Comparison of ENCODE assay signal across 7 cellular contexts in the genomic region with DNA sequence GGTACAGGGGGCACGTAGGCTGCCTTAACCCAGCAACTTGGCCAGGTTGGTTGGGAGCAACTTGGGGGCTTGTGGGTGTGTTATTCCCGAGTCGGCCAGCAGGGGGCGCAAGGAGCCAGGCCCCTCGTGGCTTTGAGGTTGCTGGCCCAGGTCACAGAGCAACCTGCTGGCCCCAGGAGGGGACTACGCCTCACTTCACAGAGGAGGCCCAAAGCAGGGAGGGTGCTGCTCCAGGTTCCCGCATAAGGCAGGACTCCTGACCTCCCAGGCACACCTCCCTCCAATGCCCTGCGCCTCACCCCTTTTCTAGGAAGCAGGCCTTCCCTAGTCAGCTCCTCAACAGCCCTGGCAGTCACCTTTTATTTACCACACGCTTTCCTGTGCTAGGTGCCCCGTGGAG. TPM values are rescaled to one million over a fixed set of nuclear protein-coding genes. Genes with fewer than 3 reads are reported as not detected.
DNase-seq lines count a peak whose midpoint lies in the region; ATAC-seq and TF ChIP-seq lines count a peak whose summit lies in the region.

No MANE protein-coding gene starts in this region.

- H3K27me3 ChIP-seq in HL-60 (ENCODE audit: insufficient read depth, poor library complexity, severe bottlenecking), result no peaks in the 10 kb centered on the region
- H3K27me3 ChIP-seq in SK-N-SH (ENCODE audit: insufficient read depth), result no peaks in the 10 kb centered on the region
- H3K27me3 ChIP-seq in cardiac muscle cell, result no peaks in the 10 kb centered on the region

- H3K9me3 ChIP-seq in SK-N-SH, result no peaks in the 10 kb centered on the region
- H3K9me3 ChIP-seq in cardiac muscle cell (ENCODE audit: low read depth), result no peaks in the 10 kb centered on the region

- H3K9me2 ChIP-seq in SK-N-SH, result no peaks in the 10 kb centered on the region

- H3K4me3 ChIP-seq in GM12864 (ENCODE audit: low read depth, low read length), result no peak overlapping the region
- no peak overlapping the region for H3K4me3 ChIP-seq in HL-60 (replicated peaks; ENCODE audit: insufficient read depth, low read length)
- H3K4me3 ChIP-seq in SK-N-SH (ENCODE audit: low read depth in 2 of 2, low read length in 1 of 2), result peak overlapping the region in 1 of 2 experiments; percentile 19; a peak in 1 of 4 replicates
- no peak overlapping the region for H3K4me3 ChIP-seq in cardiac muscle cell

- H3K4me2 ChIP-seq in SK-N-SH, result no peak overlapping the region

- H3K4me1 ChIP-seq in SK-N-SH (ENCODE audit: control insufficient read depth in 1 of 2, insufficient read depth in 2 of 2, low read depth in 1 of 2, low read length in 1 of 2) (no peaks in the 10 kb centered on the region; a peak in 1 of 4 replicates), cardiac muscle cell (ENCODE audit: low read depth) (no peaks in the 10 kb centered on the region)

- TF ChIP-seq RAD21 in SK-N-SH (IDR thresholded peaks at IDR 0.05; ENCODE audit: low read length), result peak; percentile 74

- H3K36me3 ChIP-seq in SK-N-SH (replicated peaks in 1 of 2; ENCODE audit: control insufficient read depth in 1 of 2, insufficient read depth in 2 of 2, low read length in 1 of 2) (no peaks in the 10 kb centered on the region), cardiac muscle cell (no peaks in the 10 kb centered on the region)

- H4K20me1 ChIP-seq in SK-N-SH (ENCODE audit: insufficient read depth), result no peaks in the 10 kb centered on the region

- H3F3A ChIP-seq in SK-N-SH (replicated peaks; ENCODE audit: insufficient read depth), result no peaks in the 10 kb centered on the region

- DNase-seq in GM12864 (ENCODE audit: low read depth) (peak; percentile 34), HL-60 (ENCODE audit: low read depth in 1 of 2, low spot score in 1 of 2) (peak; percentile 63 to 72), SK-N-SH (peak; percentile 87), cardiac muscle cell (ENCODE audit: low read depth in 1 of 2, low spot score in 1 of 2) (peak; percentile 69 to 80), retina (peak; percentile 80)
- DNase-seq in activated gamma-delta T cell treated with anti-CD3 and anti-CD28 coated beads, Interleukin-2, amount 50 U/mL, for 16 hours (ENCODE audit: low read depth), result peak; percentile 82

- CTCF ChIA-PET in SK-N-SH (lab: Yijun Ruan, JAX), result interaction anchor here (0.6 to 6.0 kb wide), 21 partner anchors 9 to 1383 kb away, joined by 3 to 50 read pairs (median 4); a partner anchor contains a TSS

- H3K9ac ChIP-seq in SK-N-SH, result no peak overlapping the region

- H2AFZ ChIP-seq in SK-N-SH (ENCODE audit: low read depth), result no peak overlapping the region

- H3K27ac ChIP-seq in HL-60 (replicated peaks), result no peak overlapping the region
- no peak overlapping the region for H3K27ac ChIP-seq in SK-N-SH (ENCODE audit: low read depth in 2 of 2, low read length in 1 of 2)
- peak overlapping the region; percentile 73 for H3K27ac ChIP-seq in cardiac muscle cell

- peak; percentile 98 for TF ChIP-seq CTCF in GM12864 (IDR thresholded peaks at IDR 0.05; ENCODE audit: low read depth, low read length, missing control alignments)
- TF ChIP-seq CTCF in HL-60 (IDR thresholded peaks at IDR 0.05; ENCODE audit: insufficient read depth, low read length), result peak; percentile 93
- TF ChIP-seq CTCF in SK-N-SH (IDR thresholded peaks at IDR 0.05), result peak; percentile 84
- peak; percentile 85 for TF ChIP-seq CTCF in cardiac muscle cell (IDR thresholded peaks at IDR 0.05; ENCODE audit: low read depth, low read length)

- POLR2A ChIA-PET in SK-N-SH (lab: Yijun Ruan, JAX), result no interaction called here

- no peaks in the 10 kb centered on the region for H3K79me2 ChIP-seq in SK-N-SH (ENCODE audit: insufficient read depth)

- no peak for TF ChIP-seq EP300 in SK-N-SH (IDR thresholded peaks at IDR 0.05; ENCODE audit: borderline replicate concordance in 1 of 2, low read depth in 1 of 2, low read length in 1 of 2)

- no peak for ATAC-seq in GM21825 (IDR thresholded peaks at IDR 0.05; ENCODE audit: unreplicated experiment)

- 38% methylated on average over 8 of the region's 10 CpGs for WGBS in SK-N-SH (ENCODE audit: low lambda C conversion rate)

TF ChIP-seq in SK-N-SH, 30 proteins besides CTCF, POLR2A, EP300 and RAD21:
- TF ChIP-seq FOSL2 (IDR thresholded peaks at IDR 0.05; ENCODE audit: borderline replicate concordance, low read depth) (no peak), CHD2 (IDR thresholded peaks at IDR 0.05; ENCODE audit: low read length, partially characterized antibody) (no peak), SMC3 (IDR thresholded peaks at IDR 0.05; ENCODE audit: low read depth, low read length) (peak; percentile 77)
- TF ChIP-seq, protein P1, sequence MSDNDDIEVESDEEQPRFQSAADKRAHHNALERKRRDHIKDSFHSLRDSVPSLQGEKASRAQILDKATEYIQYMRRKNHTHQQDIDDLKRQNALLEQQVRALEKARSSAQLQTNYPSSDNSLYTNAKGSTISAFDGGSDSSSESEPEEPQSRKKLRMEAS (IDR thresholded peaks at IDR 0.05; ENCODE audit: low read depth), result 0 out of 2 replicates have a peak, but pooled peaks have one; percentile 24

RNA-seq across cellular contexts. Expression of a gene that starts 18.1 kb away (rescaled TPM):
- 9.4 and 13.3 TPM in 2 replicates for polyA plus RNA-seq in SK-N-SH (2012; rRNA removed)
- 5.8 and 7.4 TPM in 2 replicates for polyA plus RNA-seq in SK-N-SH (2012; cell fraction: cytosol; rRNA removed)
- 44.4 and 51.5 TPM in 2 replicates for polyA plus RNA-seq in SK-N-SH (2012; cell fraction: nucleus; rRNA removed)
- total RNA-seq in cardiac muscle cell, result 23.3 and 25.0 TPM in 2 replicates
- polyA plus RNA-seq in cardiac muscle cell, result 21.8 and 36.9 TPM in 2 replicates

RNA-seq across cellular contexts. Expression of a gene that starts 18.3 kb away (rescaled TPM):
- polyA plus RNA-seq in SK-N-SH (2012; rRNA removed) (28.6 and 30.4 TPM in 2 replicates), cardiac muscle cell (28.6 and 31.6 TPM in 2 replicates)
- polyA plus RNA-seq in SK-N-SH (2012; cell fraction: cytosol; rRNA removed), result 17.5 and 25.6 TPM in 2 replicates
- polyA plus RNA-seq in SK-N-SH (2012; cell fraction: nucleus; rRNA removed), result 20.1 and 21.2 TPM in 2 replicates
- 48.1 and 55.8 TPM in 2 replicates for total RNA-seq in cardiac muscle cell

RNA-seq across cellular contexts. Expression of a gene that starts 34.1 kb away (rescaled TPM):
- 43.5 and 44.2 TPM in 2 replicates for polyA plus RNA-seq in SK-N-SH (2012; rRNA removed)
- 16.0 and 25.7 TPM in 2 replicates for polyA plus RNA-seq in SK-N-SH (2012; cell fraction: cytosol; rRNA removed)
- 134 and 140 TPM in 2 replicates for polyA plus RNA-seq in SK-N-SH (2012; cell fraction: nucleus; rRNA removed)
- 20.2 and 24.2 TPM in 2 replicates for total RNA-seq in cardiac muscle cell
- 32.1 and 52.1 TPM in 2 replicates for polyA plus RNA-seq in cardiac muscle cell

RNA-seq across cellular contexts. Expression of a gene that starts 45.3 kb away (rescaled TPM):
- polyA plus RNA-seq in SK-N-SH (2012; rRNA removed), result 22.2 and 26.6 TPM in 2 replicates
- polyA plus RNA-seq in SK-N-SH (2012; cell fraction: cytosol; rRNA removed), result 12.0 and 18.7 TPM in 2 replicates
- polyA plus RNA-seq in SK-N-SH (2012; cell fraction: nucleus; rRNA removed), result 13.7 and 23.5 TPM in 2 replicates
- total RNA-seq in cardiac muscle cell, result 93.3 and 136 TPM in 2 replicates
- polyA plus RNA-seq in cardiac muscle cell, result 177 and 209 TPM in 2 replicates

RNA-seq across cellular contexts. Expression of a gene that starts 57.1 kb away (rescaled TPM):
- polyA plus RNA-seq in SK-N-SH (2012; rRNA removed) (0.19 TPM in 1 of 2 replicates, not detected in the other), cardiac muscle cell (40.8 and 43.8 TPM in 2 replicates)
- polyA plus RNA-seq in SK-N-SH (2012; cell fraction: cytosol; rRNA removed), result not detected in 2 replicates
- 0.26 and 0.49 TPM in 2 replicates for polyA plus RNA-seq in SK-N-SH (2012; cell fraction: nucleus; rRNA removed)
- 25.3 and 36.6 TPM in 2 replicates for total RNA-seq in cardiac muscle cell

Comparison
In these comparisons a context has a peak if more than half of its experiments do, and no peak if none do; other contexts are left out.
1. DNase-seq: peak in every context shown above with its lines; median percentile 87 in SK-N-SH; 82 in activated gamma-delta T cell treated with anti-CD3 and anti-CD28 coated beads, Interleukin-2, amount 50 U/mL, for 16 hours; 80 in retina; 74 in cardiac muscle cell; 68 in HL-60; 34 in GM12864.